Comparison of ENCODE assay signal across 9 cellular contexts in genomic region chr2:65432227-65433190, GRCh38. TPM values are rescaled to one million over a fixed set of nuclear protein-coding genes. Genes with fewer than 3 reads are reported as not detected.
DNase-seq lines count a peak whose midpoint lies in the region; ATAC-seq, FAIRE-seq and TF ChIP-seq lines count a peak whose summit lies in the region.
"Had no signal": no experiment of that assay in that cellular context is flagged by ENCODE, and none has a peak within 500 bp of the region (broad histone marks: within the 10 kb centered on the region; RNA-seq: fewer than 3 reads in every experiment).

TSS of gene SPRED2 (minus strand) at chr2:65432599. CDS start at chr2:65431987, 612 bp downstream.

- peaks cover 12% of the 10 kb centered on the region; the same call in 1 of the 2 replicates for H3K36me3 ChIP-seq in KOPT-K1 (ENCODE audit: insufficient read depth, low read length)
- H3K36me3 ChIP-seq in fibroblast of lung (ENCODE audit: control insufficient read depth, insufficient read depth, low read length) = no peaks in the 10 kb centered on the region

- no peaks in the 10 kb centered on the region for H3K27me3 ChIP-seq in fibroblast of lung (ENCODE audit: control insufficient read depth, insufficient read depth, low read length)

- peak within 1 kb of the TSS; percentile 81 for H2AFZ ChIP-seq in fibroblast of lung (ENCODE audit: low read length)

- peak; percentile 79 for FAIRE-seq in RCC 7860 (lab: Jason Lieb, UNC)
- FAIRE-seq: islet of Langerhans had no signal

- peak; percentile 90 for DNase-seq in COLO668 (lab: John Stamatoyannopoulos, UW; ENCODE audit: unreplicated experiment)
- DNase-seq in RCC 7860 (ENCODE audit: low spot score) = peak; percentile 89
- peak; percentile 73 for DNase-seq in activated T-helper 2 cell treated with anti-CD3 and anti-CD28 coated beads, Interferon-gamma antibody, Interleukin-2, Interleukin-4, amounts not matched to agents 10 μg/mL and 5 μg/mL and 100 μg/mL, durations not matched to agents 14 hours and 24 hours and 36 hours (ENCODE audit: low spot score)
- DNase-seq in fibroblast of lung (ENCODE audit: low read depth in 2 of 2) = peak; percentile 97 to 98
- DNase-seq in naive B cell = peak; percentile 70
- DNase-seq in stimulated activated naive CD8-positive, alpha-beta T cell treated with anti-CD3 and anti-CD28 coated beads, Interleukin-15, Interleukin-2, amounts not matched to agents 100 U/mL and 50 U/mL, for 24 hours = peak; percentile 77

- H3K4me1 ChIP-seq in fibroblast of lung (ENCODE audit: control insufficient read depth, extremely low read depth, insufficient read depth, low read length) = peaks cover 2% of the 10 kb centered on the region

- H3K27me3 Mint-ChIP-seq in activated T-helper 2 cell treated with anti-CD3 and anti-CD28 coated beads, Interferon-gamma antibody, Interleukin-2, Interleukin-4, amounts not matched to agents 10 μg/mL and 5 μg/mL and 100 μg/mL, durations not matched to agents 14 hours and 24 hours and 36 hours (ENCODE audit: low read depth) = peaks cover 46% of the 10 kb centered on the region
- peaks cover 24 to 29% (median 26%) of the 10 kb centered on the region in 3 donors for H3K27me3 Mint-ChIP-seq in naive B cell

- TF ChIP-seq CTCF in fibroblast of lung (conservative IDR thresholded peaks at IDR 0.05 in 1 of 2, IDR thresholded peaks at IDR 0.05 in 1 of 2; ENCODE audit: low read depth in 1 of 2, low read length in 2 of 2) = no peak

- peak; percentile 40 for ATAC-seq in GM21528 (IDR thresholded peaks at IDR 0.05; ENCODE audit: low FRiP score, unreplicated experiment)
- ATAC-seq in naive B cell (ENCODE audit: low read depth in 2 of 2) = peak; percentile 21 to 35
- ATAC-seq in stimulated activated naive CD8-positive, alpha-beta T cell treated with anti-CD3 and anti-CD28 coated beads, Interleukin-15, Interleukin-2, amounts not matched to agents 100 U/mL and 50 U/mL, for 24 hours = peak; percentile 26

- H3K27ac ChIP-seq in KOPT-K1 (ENCODE audit: low read depth, low read length, poor library complexity, severe bottlenecking) (peak within 1 kb of the TSS; percentile 70), fibroblast of lung (ENCODE audit: insufficient read depth, low read length) (peak within 1 kb of the TSS; percentile 87)

- peak within 1 kb of the TSS; percentile 76 for H3K27ac Mint-ChIP-seq in activated T-helper 2 cell treated with anti-CD3 and anti-CD28 coated beads, Interferon-gamma antibody, Interleukin-2, Interleukin-4, amounts not matched to agents 10 μg/mL and 5 μg/mL and 100 μg/mL, durations not matched to agents 14 hours and 24 hours and 36 hours
- peak within 1 kb of the TSS; percentile 38 to 95 (median 80) for H3K27ac Mint-ChIP-seq in naive B cell

- H3K9ac ChIP-seq in fibroblast of lung (ENCODE audit: insufficient read depth, low read length) = peak within 1 kb of the TSS; percentile 89

- no peaks in the 10 kb centered on the region for H3K9me3 Mint-ChIP-seq in activated T-helper 2 cell treated with anti-CD3 and anti-CD28 coated beads, Interferon-gamma antibody, Interleukin-2, Interleukin-4, amounts not matched to agents 10 μg/mL and 5 μg/mL and 100 μg/mL, durations not matched to agents 14 hours and 24 hours and 36 hours
- peaks cover 0 to 1% (median 0%) of the 10 kb centered on the region in 7 donors for H3K9me3 Mint-ChIP-seq in naive B cell

- peak within 1 kb of the TSS; percentile 89 for H3K4me2 ChIP-seq in fibroblast of lung (ENCODE audit: extremely low read depth, insufficient read depth, low read length)

- H3K4me3 ChIP-seq in fibroblast of lung (replicated peaks in 1 of 4; ENCODE audit: control extremely low read depth in 1 of 4, insufficient read depth in 1 of 4, low read depth in 3 of 4, low read length in 4 of 4) = peak within 1 kb of the TSS; percentile 82 to 87 (median 84)

- H3K9me3 ChIP-seq in KOPT-K1 (ENCODE audit: insufficient read depth, low read length, poor library complexity, severe bottlenecking) (no peaks in the 10 kb centered on the region), fibroblast of lung (ENCODE audit: control insufficient read depth, insufficient read depth, low read depth, low read length) (no peaks in the 10 kb centered on the region)

- peaks cover 19% of the 10 kb centered on the region for H3K4me1 Mint-ChIP-seq in activated T-helper 2 cell treated with anti-CD3 and anti-CD28 coated beads, Interferon-gamma antibody, Interleukin-2, Interleukin-4, amounts not matched to agents 10 μg/mL and 5 μg/mL and 100 μg/mL, durations not matched to agents 14 hours and 24 hours and 36 hours (ENCODE audit: low read depth)
- H3K4me1 Mint-ChIP-seq in naive B cell = peaks cover 29 to 35% (median 32%) of the 10 kb centered on the region in 3 donors

- H3K79me2 ChIP-seq in fibroblast of lung (ENCODE audit: control insufficient read depth, insufficient read depth, low read length) = peaks cover 49% of the 10 kb centered on the region

- H4K20me1 ChIP-seq in fibroblast of lung (ENCODE audit: control insufficient read depth, extremely low read depth, insufficient read depth, low read length) = peaks cover 2% of the 10 kb centered on the region

- intact Hi-C loops in activated T-helper 2 cell treated with anti-CD3 and anti-CD28 coated beads, Interferon-gamma antibody, Interleukin-2, Interleukin-4, amounts not matched to agents 10 μg/mL and 5 μg/mL and 100 μg/mL, durations not matched to agents 14 hours and 24 hours and 36 hours (cut with micrococcal nuclease) = loop anchor here (5.0 to 10.0 kb wide), 3 partner anchors 168 to 448 kb away; partner anchors contain the start of genes CEP68 and SLC1A4

- H3K36me3 Mint-ChIP-seq in activated T-helper 2 cell treated with anti-CD3 and anti-CD28 coated beads, Interferon-gamma antibody, Interleukin-2, Interleukin-4, amounts not matched to agents 10 μg/mL and 5 μg/mL and 100 μg/mL, durations not matched to agents 14 hours and 24 hours and 36 hours (ENCODE audit: low read depth) = no peaks in the 10 kb centered on the region
- no peaks in the 10 kb centered on the region for H3K36me3 Mint-ChIP-seq in naive B cell

- H3K4me3 Mint-ChIP-seq in activated T-helper 2 cell treated with anti-CD3 and anti-CD28 coated beads, Interferon-gamma antibody, Interleukin-2, Interleukin-4, amounts not matched to agents 10 μg/mL and 5 μg/mL and 100 μg/mL, durations not matched to agents 14 hours and 24 hours and 36 hours (ENCODE audit: low read depth) = peak within 1 kb of the TSS; percentile 87
- H3K4me3 Mint-ChIP-seq in naive B cell = peak within 1 kb of the TSS; percentile 91 to 97 (median 96)

RNA-seq across cellular contexts. Expression of gene SPRED2, which starts in this region (rescaled TPM):
- 7.9 and 8.4 TPM in 2 replicates for total RNA-seq in activated T-helper 2 cell treated with anti-CD3 and anti-CD28 coated beads, Interferon-gamma antibody, Interleukin-2, Interleukin-4, amounts not matched to agents 10 μg/mL and 5 μg/mL and 100 μg/mL, durations not matched to agents 14 hours and 24 hours and 36 hours
- total RNA-seq in fibroblast of lung = 6.7 and 9.4 TPM in 2 replicates
- 26.1 and 33.5 TPM in 2 replicates for polyA plus RNA-seq in fibroblast of lung
- 23.0 and 26.5 TPM in 2 replicates for polyA plus RNA-seq in fibroblast of lung (2012)
- polyA minus RNA-seq in fibroblast of lung (ENCODE audit: low replicate concordance) = 87.1 and 102 TPM in 2 replicates
- 1 to 10 TPM in 3 of 6 donors, under 1 TPM in 2, not detected in 1; 0.16 to 2.4 (median 1.5) TPM for polyA plus RNA-seq in naive B cell (ENCODE audit: low read depth in 6 of 6)

Comparison
In these comparisons a context has a peak if more than half of its experiments do, and no peak if none do; other contexts are left out.
1. Peak in every context shown above with its lines: DNase-seq, ATAC-seq, H3K4me3 ChIP-seq and H3K27ac ChIP-seq.
2. RNA of gene SPRED2 (polyA plus RNA-seq): 23.0 to 33.5 TPM in fibroblast of lung; 0.16 to 2.4 TPM in naive B cell; every median in the first group is over 4 times any median in the second.